33 cellular contexts compared by ENCODE assay signal in the genomic region with DNA sequence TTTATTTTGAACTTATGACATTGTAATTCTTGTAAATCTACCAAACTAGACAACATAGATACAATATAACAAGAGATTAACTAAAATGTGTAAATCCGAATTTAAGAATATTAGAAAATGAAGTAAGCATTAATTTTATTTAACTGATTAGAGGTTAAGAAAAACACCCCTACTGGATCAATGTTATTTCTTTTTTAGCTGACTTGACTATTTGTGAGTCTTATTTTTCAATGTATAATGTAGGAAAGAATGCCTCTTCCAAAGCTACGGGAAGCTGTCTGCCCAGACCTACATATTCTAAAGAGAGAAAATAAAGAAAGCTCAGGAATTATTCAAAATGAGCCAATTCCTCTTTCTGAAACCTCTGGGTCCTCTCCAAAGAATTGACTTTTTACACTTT.
DNase-seq lines count a peak whose midpoint lies in the region; ATAC-seq, FAIRE-seq and TF ChIP-seq lines count a peak whose summit lies in the region.
"Had no signal": no experiment of that assay in that cellular context is flagged by ENCODE, and none has a peak within 500 bp of the region (broad histone marks: within the 10 kb centered on the region; RNA-seq: fewer than 3 reads in every experiment).

No MANE protein-coding gene starts in this region.

- H3K27me3 ChIP-seq in HepG2 (ENCODE audit: control insufficient read depth in 1 of 2, insufficient read depth in 2 of 2, low read length in 2 of 2), result no peaks in the 10 kb centered on the region
- no peaks in the 10 kb centered on the region for H3K27me3 ChIP-seq in right lobe of liver
- no peaks in the 10 kb centered on the region for H3K27me3 ChIP-seq in IMR-90 (ENCODE audit: control insufficient read depth, insufficient read depth, low read length)
- H3K27me3 ChIP-seq: BE2C; BLaER1; BLaER1 treated with 17β-estradiol and CSF1 and Interleukin-3, amounts not matched to agents 10 nM and 100 nM had no signal

- H3K4ac ChIP-seq in IMR-90 (ENCODE audit: low read depth, low read length), result no peak overlapping the region

- H3K27me3 Mint-ChIP-seq in natural killer cell treated with Interleukin-12 subunit alpha and Interleukin-12 subunit beta and Interleukin-15 and Interleukin-18, amount 100 ng/mL, for 72 hours, result no peaks in the 10 kb centered on the region
- H3K27me3 Mint-ChIP-seq: B cell; CD4-positive, alpha-beta memory T cell; CD4-positive, alpha-beta T cell; CD4-positive, CD25-positive, alpha-beta regulatory T cell; CD8-positive, alpha-beta memory T cell had no signal

- no peak overlapping the region for H3K27ac Mint-ChIP-seq in natural killer cell treated with Interleukin-12 subunit alpha and Interleukin-12 subunit beta and Interleukin-15 and Interleukin-18, amount 100 ng/mL, for 72 hours
- H3K27ac Mint-ChIP-seq: B cell; CD14-positive monocyte; CD4-positive, alpha-beta memory T cell; CD4-positive, alpha-beta T cell; CD4-positive, CD25-positive, alpha-beta regulatory T cell; CD8-positive, alpha-beta memory T cell; CD8-positive, alpha-beta T cell had no signal

- no peaks in the 10 kb centered on the region for H3K4me1 Mint-ChIP-seq in natural killer cell treated with Interleukin-12 subunit alpha and Interleukin-12 subunit beta and Interleukin-15 and Interleukin-18, amount 100 ng/mL, for 72 hours (ENCODE audit: low read depth in 2 of 2)
- H3K4me1 Mint-ChIP-seq: B cell; CD14-positive monocyte; CD4-positive, alpha-beta memory T cell; CD4-positive, CD25-positive, alpha-beta regulatory T cell; CD8-positive, alpha-beta memory T cell had no signal

- H3K79me1 ChIP-seq in IMR-90 (ENCODE audit: low read depth in 1 of 2, low read length in 2 of 2), result no peaks in the 10 kb centered on the region

- POLR2A ChIA-PET in HepG2 (lab: Yijun Ruan, JAX), result no interaction called here
- POLR2A ChIA-PET in A549 (lab: Yijun Ruan, JAX), result no interaction called here
- POLR2A ChIA-PET in IMR-90 (lab: Charles Lee; ENCODE audit: unreplicated experiment), result interaction anchor here (0.6 kb wide), 1 partner anchor 42 kb away, joined by 14 read pairs; no protein-coding TSS in a partner anchor

- TF ChIP-seq CTCF in HepG2 (CRISPR knock-in tag; IDR thresholded peaks at IDR 0.05), result no peak
- no peak for TF ChIP-seq CTCF in right lobe of liver (IDR thresholded peaks at IDR 0.05)
- no peak for TF ChIP-seq CTCF in A549 (IDR thresholded peaks at IDR 0.05)
- TF ChIP-seq CTCF in IMR-90 (conservative IDR thresholded peaks at IDR 0.05; ENCODE audit: low read depth, low read length), result no peak

- no peak for TF ChIP-seq EP300 in HepG2 (IDR thresholded peaks at IDR 0.05; ENCODE audit: low read depth in 2 of 2, low read length in 2 of 2)
- no peak for TF ChIP-seq EP300 in HepG2 (CRISPR knock-in tag; IDR thresholded peaks at IDR 0.05; ENCODE audit: borderline replicate concordance)
- no peak for TF ChIP-seq EP300 in A549 (IDR thresholded peaks at IDR 0.05)

- TF ChIP-seq RAD21 in HepG2 (CRISPR knock-in tag; IDR thresholded peaks at IDR 0.05) (no peak), A549 (conservative IDR thresholded peaks at IDR 0.05 in 1 of 2, IDR thresholded peaks at IDR 0.05 in 1 of 2) (no peak), IMR-90 (IDR thresholded peaks at IDR 0.05; ENCODE audit: low read length) (no peak)

- CTCF ChIA-PET in HepG2 (lab: Yijun Ruan, JAX; ENCODE audit: low intra/inter-chr PET ratio, low total read pairs), result no interaction called here
- CTCF ChIA-PET in A549 (lab: Yijun Ruan, JAX), result no interaction called here
- CTCF ChIA-PET in IMR-90 (lab: Yijun Ruan, JAX), result interaction anchor here (0.5 kb wide), 1 partner anchor 384 kb away, joined by 3 read pairs; no protein-coding TSS in a partner anchor

- TF ChIP-seq POLR2A in HepG2 (IDR thresholded peaks at IDR 0.05; ENCODE audit: insufficient read depth in 1 of 2, low read depth in 2 of 2, low read length in 2 of 2) (no peak), right lobe of liver (IDR thresholded peaks at IDR 0.05) (no peak), A549 (IDR thresholded peaks at IDR 0.05; ENCODE audit: low read length) (no peak), IMR-90 (IDR thresholded peaks at IDR 0.05; ENCODE audit: low read depth, low read length) (no peak)

- no peak overlapping the region for H2AK9ac ChIP-seq in IMR-90 (replicated peaks; ENCODE audit: low read depth, low read length, poor library complexity)

- no peak for ATAC-seq in HepG2
- no peak for ATAC-seq in right lobe of liver
- ATAC-seq in A549, result no peak
- no peak for ATAC-seq in IMR-90 (ENCODE audit: low read depth)
- ATAC-seq in natural killer cell treated with Interleukin-12 subunit alpha and Interleukin-12 subunit beta and Interleukin-15 and Interleukin-18, amount 100 ng/mL, for 72 hours, result no peak
- ATAC-seq: CD8-positive, alpha-beta T cell had no signal

- H3K27ac ChIP-seq in HepG2 (ENCODE audit: extremely low read length, insufficient read depth, low read length), result no peak overlapping the region
- no peak overlapping the region for H3K27ac ChIP-seq in right lobe of liver
- no peak overlapping the region for H3K27ac ChIP-seq in A549
- H3K27ac ChIP-seq in IMR-90 (ENCODE audit: insufficient read depth, low read length), result no peak overlapping the region
- H3K27ac ChIP-seq: 22Rv1; BLaER1; BLaER1 treated with 17β-estradiol and CSF1 and Interleukin-3, amounts not matched to agents 10 nM and 100 nM; C4-2B had no signal

- dilution Hi-C loops in IMR-90 (cut with HindIII; ENCODE audit: low sequenced_read_pairs, unreplicated experiment), result no loop called here

- no peak overlapping the region for H2BK20ac ChIP-seq in IMR-90 (ENCODE audit: low read depth, low read length)

- no peak overlapping the region for H2BK15ac ChIP-seq in IMR-90 (ENCODE audit: low read depth, low read length)

- H4K5ac ChIP-seq in IMR-90 (ENCODE audit: low read depth, low read length), result no peak overlapping the region

- H3K4me1 ChIP-seq in HepG2 (ENCODE audit: insufficient read depth, low read length) (no peaks in the 10 kb centered on the region), right lobe of liver (no peaks in the 10 kb centered on the region), A549 (no peaks in the 10 kb centered on the region), IMR-90 (ENCODE audit: control insufficient read depth, insufficient read depth, low read length) (no peaks in the 10 kb centered on the region)
- H3K4me1 ChIP-seq: BE2C; BLaER1; BLaER1 treated with 17β-estradiol and CSF1 and Interleukin-3, amounts not matched to agents 10 nM and 100 nM; Caco-2 had no signal

- no peaks in the 10 kb centered on the region for H3K79me2 ChIP-seq in HepG2 (ENCODE audit: insufficient read depth, low read length)

- H3K14ac ChIP-seq in IMR-90 (replicated peaks; ENCODE audit: low read depth, low read length), result no peak overlapping the region

- H2BK5ac ChIP-seq in IMR-90 (ENCODE audit: low read depth, low read length, poor library complexity, severe bottlenecking), result no peak overlapping the region

- BruUV-seq in HepG2 (replicated peaks; lab: Mats Ljungman, UMichigan) (no TSS peak), IMR-90 (replicated peaks; lab: Mats Ljungman, UMichigan) (no TSS peak)

- H4K8ac ChIP-seq in IMR-90 (ENCODE audit: low read depth in 2 of 2, low read length in 2 of 2), result no peak overlapping the region

- peaks cover 7% of the 10 kb centered on the region for H3K9me3 Mint-ChIP-seq in natural killer cell treated with Interleukin-12 subunit alpha and Interleukin-12 subunit beta and Interleukin-15 and Interleukin-18, amount 100 ng/mL, for 72 hours

- H3K4me3 ChIP-seq in HepG2 (replicated peaks in 1 of 3; ENCODE audit: insufficient read depth in 1 of 3, low read depth in 2 of 3, low read length in 3 of 3) (no peak overlapping the region), right lobe of liver (no peak overlapping the region), A549 (no peak overlapping the region), IMR-90 (ENCODE audit: insufficient read depth, low read depth, low read length) (no peak overlapping the region)
- H3K4me3 ChIP-seq: BLaER1; BLaER1 treated with 17β-estradiol and CSF1 and Interleukin-3, amounts not matched to agents 10 nM and 100 nM had no signal

- H3K9ac ChIP-seq in HepG2 (ENCODE audit: insufficient read depth, low read depth, low read length) (no peak overlapping the region), IMR-90 (ENCODE audit: low read depth, low read length) (no peak overlapping the region)
- H3K9ac ChIP-seq: BLaER1; BLaER1 treated with 17β-estradiol and CSF1 and Interleukin-3, amounts not matched to agents 10 nM and 100 nM had no signal

- H4K91ac ChIP-seq in IMR-90 (ENCODE audit: insufficient read depth, low read depth, low read length), result no peak overlapping the region

- no peak overlapping the region for H2AK5ac ChIP-seq in IMR-90 (ENCODE audit: low read depth, low read length)

- no peak overlapping the region for H2BK120ac ChIP-seq in IMR-90 (ENCODE audit: low read depth, low read length)

- intact Hi-C loops in HepG2 (cut with micrococcal nuclease; ENCODE audit: unreplicated experiment) (no loop called here), right lobe of liver (cut with DNase I) (no loop called here), IMR-90 (cut with micrococcal nuclease) (no loop called here)

- H2AFZ ChIP-seq in HepG2 (ENCODE audit: low read length) (no peak overlapping the region), IMR-90 (replicated peaks; ENCODE audit: low read length, poor library complexity) (no peak overlapping the region)

- H3K56ac ChIP-seq in IMR-90 (ENCODE audit: extremely low read depth, insufficient read depth, low read length), result no peak overlapping the region

- H3K18ac ChIP-seq in IMR-90 (ENCODE audit: low read depth, low read length), result no peak overlapping the region

- H4K20me1 ChIP-seq in HepG2 (ENCODE audit: insufficient read depth, low read length) (no peaks in the 10 kb centered on the region), IMR-90 (ENCODE audit: insufficient read depth, low read length) (no peaks in the 10 kb centered on the region)
- H4K20me1 ChIP-seq: BLaER1; BLaER1 treated with 17β-estradiol and CSF1 and Interleukin-3, amounts not matched to agents 10 nM and 100 nM had no signal

- H3K36me3 ChIP-seq in HepG2 (replicated peaks in 1 of 2; ENCODE audit: control insufficient read depth in 1 of 2, insufficient read depth in 2 of 2, low read length in 2 of 2), result no peaks in the 10 kb centered on the region
- no peaks in the 10 kb centered on the region for H3K36me3 ChIP-seq in right lobe of liver
- no peaks in the 10 kb centered on the region for H3K36me3 ChIP-seq in IMR-90 (ENCODE audit: control insufficient read depth, insufficient read depth, low read length)
- H3K36me3 ChIP-seq: BE2C; BLaER1; BLaER1 treated with 17β-estradiol and CSF1 and Interleukin-3, amounts not matched to agents 10 nM and 100 nM had no signal

- 0% methylated on average over 2 of the region's 2 CpGs for WGBS in HepG2 (ENCODE audit: low lambda C conversion rate)
- 29% methylated on average over 2 of the region's 2 CpGs for WGBS in right lobe of liver (ENCODE audit: insufficient coverage, low coverage, low lambda C conversion rate, missing lambda C conversion rate)
- WGBS in A549 (ENCODE audit: missing lambda C conversion rate), result 20% methylated on average over 2 of the region's 2 CpGs
- WGBS in IMR-90 (ENCODE audit: extremely low coverage in 2 of 2, insufficient read length in 1 of 2), 2 experiments, result no CpG with 5 or more reads among the region's 2 CpGs

- H3K9me3 ChIP-seq in HepG2 (ENCODE audit: low read length) (no peaks in the 10 kb centered on the region), right lobe of liver (peaks cover 0 to 3% (median 0%) of the 10 kb centered on the region in 4 donors), A549 (no peaks in the 10 kb centered on the region), IMR-90 (ENCODE audit: control insufficient read depth, insufficient read depth, low read length) (peaks cover 2% of the 10 kb centered on the region)
- H3K9me3 ChIP-seq: BE2C; BLaER1; BLaER1 treated with 17β-estradiol and CSF1 and Interleukin-3, amounts not matched to agents 10 nM and 100 nM; Caco-2 had no signal

- H3K36me3 Mint-ChIP-seq in natural killer cell treated with Interleukin-12 subunit alpha and Interleukin-12 subunit beta and Interleukin-15 and Interleukin-18, amount 100 ng/mL, for 72 hours, result peaks cover 5% of the 10 kb centered on the region
- H3K36me3 Mint-ChIP-seq: CD14-positive monocyte; CD4-positive, alpha-beta memory T cell; CD4-positive, CD25-positive, alpha-beta regulatory T cell; CD8-positive, alpha-beta memory T cell; CD8-positive, alpha-beta T cell had no signal

- H3K23ac ChIP-seq in IMR-90 (ENCODE audit: low read depth, low read length), result no peak overlapping the region

- no peak overlapping the region for H3K4me3 Mint-ChIP-seq in natural killer cell treated with Interleukin-12 subunit alpha and Interleukin-12 subunit beta and Interleukin-15 and Interleukin-18, amount 100 ng/mL, for 72 hours
- H3K4me3 Mint-ChIP-seq: B cell; CD14-positive monocyte; CD4-positive, alpha-beta memory T cell; CD4-positive, alpha-beta T cell; CD4-positive, CD25-positive, alpha-beta regulatory T cell; CD8-positive, alpha-beta memory T cell; CD8-positive, alpha-beta T cell had no signal

- no peak for DNase-seq in HepG2 (ENCODE audit: low spot score)
- DNase-seq in right lobe of liver, result no peak
- no peak for DNase-seq in A549 (ENCODE audit: low read depth in 1 of 2, low spot score in 1 of 2)
- no peak for DNase-seq in IMR-90
- DNase-seq in natural killer cell treated with Interleukin-12 subunit alpha and Interleukin-12 subunit beta and Interleukin-15 and Interleukin-18, amount 100 ng/mL, for 72 hours (ENCODE audit: low spot score), result no peak
- DNase-seq in DMS153 treated with DMSO at 0.1 percent for 48 hours (lab: John Stamatoyannopoulos, UW; ENCODE audit: unreplicated experiment), result no peak
- DNase-seq: 8988T; ACHN; AML-193; BE2C; C1 segment of cervical spinal cord; Caco-2; Calu3; CD4-positive, alpha-beta memory T cell; CD4-positive, alpha-beta T cell; CD4-positive, CD25-positive, alpha-beta regulatory T cell; CD8-positive, alpha-beta memory T cell; CD8-positive, alpha-beta T cell; COR-L47; DMS 273 treated with DMSO at 0.1 percent for 48 hours; DMS153; DMS53; DMS79; DMS79 treated with DMSO at 0.1 percent for 48 hours; DND-41; EL had no signal

- H3K4me2 ChIP-seq in HepG2 (ENCODE audit: low read depth, low read length) (no peak overlapping the region), A549 (no peak overlapping the region), IMR-90 (ENCODE audit: low read depth, low read length) (no peak overlapping the region)
- H3K4me2 ChIP-seq: BLaER1; BLaER1 treated with 17β-estradiol and CSF1 and Interleukin-3, amounts not matched to agents 10 nM and 100 nM had no signal

- in situ Hi-C loops in HepG2 (cut with HindIII; ENCODE audit: extremely low pct_ligation_motif_present, low pct_unique_long_range_greater_than_20kb), result no loop called here
- in situ Hi-C loops in IMR-90 (cut with MboI; ENCODE audit: low sequenced_read_pairs), result no loop called here

- FAIRE-seq in HepG2 (lab: Jason Lieb, UNC) (no peak), A549 (lab: Jason Lieb, UNC) (no peak)
- FAIRE-seq: A204.1 had no signal

- H3K9me1 ChIP-seq in IMR-90 (ENCODE audit: insufficient read depth, low read length), result no peaks in the 10 kb centered on the region

Comparison
In these comparisons a context has a peak if more than half of its experiments do, and no peak if none do; other contexts are left out.
1. Of the 38 proteins assayed by ChIP-seq in both HepG2 and A549: peak only in HepG2: none; only in A549: none; in both: MAFK; in neither: 37.